8 cellular contexts compared by ENCODE assay signal in genomic region chr6:114304304-114304887, GRCh38.
DNase-seq lines count a peak whose midpoint lies in the region; ATAC-seq and TF ChIP-seq lines count a peak whose summit lies in the region.

No MANE protein-coding gene starts in this region.

- peak; percentile 11 for DNase-seq in HS-27A (ENCODE audit: low read depth)
- DNase-seq in SW480 (ENCODE audit: low spot score), result peak; percentile 28
- DNase-seq in inferior parietal cortex (ENCODE audit: extremely low spot score), result peak; percentile 77
- no peak for DNase-seq in activated CD8-positive, alpha-beta memory T cell treated with anti-CD3 and anti-CD28 coated beads, Interleukin-2, amount 50 U/mL, for 4 hours
- no peak for DNase-seq in activated naive CD4-positive, alpha-beta T cell treated with Interleukin-2 at 50 U/mL for 16 hours

- ATAC-seq in GM19455 (IDR thresholded peaks at IDR 0.05; ENCODE audit: unreplicated experiment) (no peak), HG03108 (IDR thresholded peaks at IDR 0.05; ENCODE audit: unreplicated experiment) (no peak)

- TF ChIP-seq CTCF in C4-2B (conservative IDR thresholded peaks at IDR 0.05), result peak; percentile 71

- no peak overlapping the region for H3K27ac ChIP-seq in C4-2B

Comparison
In these comparisons a context has a peak if more than half of its experiments do, and no peak if none do; other contexts are left out.
1. DNase-seq: peak in HS-27A (single experiment), SW480 (single experiment) and inferior parietal cortex (single experiment); none in activated CD8-positive, alpha-beta memory T cell treated with anti-CD3 and anti-CD28 coated beads, Interleukin-2, amount 50 U/mL, for 4 hours (single experiment) and activated naive CD4-positive, alpha-beta T cell treated with Interleukin-2 at 50 U/mL for 16 hours (single experiment).